ENCODE assay signal across 25 cellular contexts in genomic region chr19:29503140-29503758, GRCh38. TPM values are rescaled to one million over a fixed set of nuclear protein-coding genes. Genes with fewer than 3 reads are reported as not detected.
"Had no signal": no experiment of that assay in that cellular context is flagged by ENCODE, and none has a peak within 500 bp of the region (broad histone marks: within the 10 kb centered on the region; RNA-seq: fewer than 3 reads in every experiment).

No MANE protein-coding gene starts in this region.

- H3K4me3 Mint-ChIP-seq: activated CD8-positive, alpha-beta T cell treated with anti-CD3 and anti-CD28 coated beads, Interleukin-2, amount 10 ng/mL, durations not matched to agents 7 days and 5 days; activated T-helper 1 cell treated with anti-CD3 and anti-CD28 coated beads, Interleukin-12 subunit alpha, Interleukin-12 subunit beta, Interleukin-2, Interleukin-4 antibody, amounts not matched to agents 30 ng/mL and 10 ng/mL and 1 ng/mL, durations not matched to agents 14 hours and 24 hours and 36 hours; effector memory CD8-positive, alpha-beta T cell; mesothelial cell of epicardium; natural killer cell treated with Interleukin-12 subunit alpha and Interleukin-12 subunit beta and Interleukin-15 and Interleukin-18, amount 100 ng/mL, for 72 hours; stimulated activated naive B cell treated with anti-CD40 and anti-IgM and Interleukin-4, amounts not matched to agents 10 μg/mL and 1 μg/mL and 100 μg/mL, for 72 hours had no signal

- H3K36me3 ChIP-seq: ascending aorta, brain microvascular endothelial cell, esophagus muscularis mucosa, gastroesophageal sphincter, heart right ventricle, right lobe of liver, upper lobe of right lung had no signal

- H3K4me3 ChIP-seq: ascending aorta, esophagus muscularis mucosa, gastroesophageal sphincter, heart right ventricle, right lobe of liver, smooth muscle cell, upper lobe of right lung had no signal

- H3K4me2 ChIP-seq: smooth muscle cell had no signal

- H3K27me3 ChIP-seq: ascending aorta, brain microvascular endothelial cell, right lobe of liver had no signal

- H3K4me1 Mint-ChIP-seq: mesothelial cell of epicardium; stimulated activated naive B cell treated with anti-CD40 and anti-IgM and Interleukin-4, amounts not matched to agents 10 μg/mL and 1 μg/mL and 100 μg/mL, for 72 hours had no signal

- H3K79me2 ChIP-seq: parathyroid adenoma had no signal

- ATAC-seq: activated CD4-positive, CD25-positive, alpha-beta regulatory T cell treated with anti-CD3 and anti-CD28 coated beads, Interleukin-2, amount 50 U/mL, for 24 hours; activated CD8-positive, alpha-beta T cell treated with anti-CD3 and anti-CD28 coated beads, Interleukin-2, amount 10 ng/mL, durations not matched to agents 7 days and 5 days; activated naive CD4-positive, alpha-beta T cell treated with anti-CD3 and anti-CD28 coated beads, Interleukin-2, amount 50 U/mL, for 72 hours; effector memory CD8-positive, alpha-beta T cell; gastroesophageal sphincter; heart right ventricle; left lobe of liver; natural killer cell treated with Interleukin-12 subunit alpha and Interleukin-12 subunit beta and Interleukin-15 and Interleukin-18, amount 100 ng/mL, for 72 hours; right lobe of liver; SK-N-SH treated with all-trans-retinoic acid at 6 μM for 48 hours; stimulated activated naive B cell treated with anti-CD40 and anti-IgM and Interleukin-4, amounts not matched to agents 10 μg/mL and 1 μg/mL and 100 μg/mL, for 72 hours; upper lobe of right lung had no signal

- DNase-seq: activated CD4-positive, alpha-beta T cell treated with anti-CD3 and anti-CD28 coated beads, Interleukin-2, amount 50 U/mL, for 1 hour; activated CD8-positive, alpha-beta T cell treated with anti-CD3 and anti-CD28 coated beads, Interleukin-2, amount 10 ng/mL, durations not matched to agents 7 days and 5 days; brain microvascular endothelial cell; central memory CD4-positive, alpha-beta T cell; effector memory CD8-positive, alpha-beta T cell; heart right ventricle; stimulated activated CD4-positive, alpha-beta T cell treated with anti-CD3 and anti-CD28 coated beads, Interleukin-2, amount 100 ng/mL, for 48 hours; stimulated activated CD8-positive, alpha-beta memory T cell treated with anti-CD3 and anti-CD28 coated beads, Interleukin-4, amount 100 ng/mL, for 48 hours; stimulated activated naive B cell treated with anti-CD40 and anti-IgM and Interleukin-4, amounts not matched to agents 10 μg/mL and 1 μg/mL and 100 μg/mL, for 72 hours; upper lobe of right lung had no signal

- H3K36me3 Mint-ChIP-seq: activated naive CD4-positive, alpha-beta T cell treated with anti-CD3 and anti-CD28 coated beads, Interleukin-2, amount 50 U/mL, for 72 hours; mesothelial cell of epicardium; natural killer cell treated with Interleukin-12 subunit alpha and Interleukin-12 subunit beta and Interleukin-15 and Interleukin-18, amount 100 ng/mL, for 72 hours; stimulated activated naive B cell treated with anti-CD40 and anti-IgM and Interleukin-4, amounts not matched to agents 10 μg/mL and 1 μg/mL and 100 μg/mL, for 72 hours had no signal

- H3K9ac ChIP-seq: parathyroid adenoma had no signal

- H3K27ac Mint-ChIP-seq: activated CD8-positive, alpha-beta T cell treated with anti-CD3 and anti-CD28 coated beads, Interleukin-2, amount 10 ng/mL, durations not matched to agents 7 days and 5 days; activated naive CD4-positive, alpha-beta T cell treated with anti-CD3 and anti-CD28 coated beads, Interleukin-2, amount 50 U/mL, for 72 hours; activated T-helper 1 cell treated with anti-CD3 and anti-CD28 coated beads, Interleukin-12 subunit alpha, Interleukin-12 subunit beta, Interleukin-2, Interleukin-4 antibody, amounts not matched to agents 30 ng/mL and 10 ng/mL and 1 ng/mL, durations not matched to agents 14 hours and 24 hours and 36 hours; effector memory CD8-positive, alpha-beta T cell; mesothelial cell of epicardium; natural killer cell treated with Interleukin-12 subunit alpha and Interleukin-12 subunit beta and Interleukin-15 and Interleukin-18, amount 100 ng/mL, for 72 hours; stimulated activated naive B cell treated with anti-CD40 and anti-IgM and Interleukin-4, amounts not matched to agents 10 μg/mL and 1 μg/mL and 100 μg/mL, for 72 hours had no signal

- H2AFZ ChIP-seq: parathyroid adenoma had no signal

- H3K27ac ChIP-seq: ascending aorta, brain microvascular endothelial cell, esophagus muscularis mucosa, gastroesophageal sphincter, heart right ventricle, parathyroid adenoma, right lobe of liver, upper lobe of right lung had no signal

- H3K9me3 ChIP-seq: ascending aorta, esophagus muscularis mucosa, gastroesophageal sphincter, heart right ventricle, right lobe of liver, upper lobe of right lung had no signal

- H3K4me1 ChIP-seq: ascending aorta, esophagus muscularis mucosa, gastroesophageal sphincter, heart right ventricle, parathyroid adenoma, right lobe of liver, upper lobe of right lung had no signal

- H3K9me3 Mint-ChIP-seq: activated naive CD4-positive, alpha-beta T cell treated with anti-CD3 and anti-CD28 coated beads, Interleukin-2, amount 50 U/mL, for 72 hours; activated T-helper 1 cell treated with anti-CD3 and anti-CD28 coated beads, Interleukin-12 subunit alpha, Interleukin-12 subunit beta, Interleukin-2, Interleukin-4 antibody, amounts not matched to agents 30 ng/mL and 10 ng/mL and 1 ng/mL, durations not matched to agents 14 hours and 24 hours and 36 hours; effector memory CD8-positive, alpha-beta T cell; mesothelial cell of epicardium; natural killer cell treated with Interleukin-12 subunit alpha and Interleukin-12 subunit beta and Interleukin-15 and Interleukin-18, amount 100 ng/mL, for 72 hours; stimulated activated naive B cell treated with anti-CD40 and anti-IgM and Interleukin-4, amounts not matched to agents 10 μg/mL and 1 μg/mL and 100 μg/mL, for 72 hours had no signal

RNA-seq across cellular contexts. Expression of gene VSTM2B, which starts 22.5 kb away (rescaled TPM):
- polyA plus RNA-seq: adipose tissue, heart right ventricle, keratinocyte, smooth muscle cell had no signal
